Comparison of ENCODE assay signal across 24 cellular contexts in genomic region chr14:55352201-55352600, GRCh38. TPM values are rescaled to one million over a fixed set of nuclear protein-coding genes. Genes with fewer than 3 reads are reported as not detected.
DNase-seq lines count a peak whose midpoint lies in the region; ATAC-seq and TF ChIP-seq lines count a peak whose summit lies in the region.
"Had no signal": no experiment of that assay in that cellular context is flagged by ENCODE, and none has a peak within 500 bp of the region (broad histone marks: within the 10 kb centered on the region; RNA-seq: fewer than 3 reads in every experiment).

No MANE protein-coding gene starts in this region.

- H3K27me3 Mint-ChIP-seq in activated T-cell treated with anti-CD3 and anti-CD28 coated beads, Interleukin-2, amount 50 U/mL, for 24 hours, result no peaks in the 10 kb centered on the region
- H3K27me3 Mint-ChIP-seq in CD8-positive, alpha-beta memory T cell, result no peaks in the 10 kb centered on the region
- H3K27me3 Mint-ChIP-seq in immature natural killer cell (ENCODE audit: low read depth in 3 of 3) (peaks cover 0 to 4% (median 1%) of the 10 kb centered on the region in 3 donors), type B pancreatic cell (no peaks in the 10 kb centered on the region)
- H3K27me3 Mint-ChIP-seq: B cell had no signal

- no peak for ATAC-seq in GM18511 (IDR thresholded peaks at IDR 0.05; ENCODE audit: unreplicated experiment)
- ATAC-seq: GM12878, GM23338, Right ventricle myocardium inferior had no signal

- peak overlapping the region; percentile 62 for H3K27ac Mint-ChIP-seq in activated T-cell treated with anti-CD3 and anti-CD28 coated beads, Interleukin-2, amount 50 U/mL, for 24 hours
- H3K27ac Mint-ChIP-seq in CD8-positive, alpha-beta memory T cell, result peak overlapping the region in 7 of 8 donors; percentile 51 to 97 (median 68)
- H3K27ac Mint-ChIP-seq in immature natural killer cell (peak overlapping the region; percentile 48 to 87 (median 72)), type B pancreatic cell (peak overlapping the region; percentile 16)
- H3K27ac Mint-ChIP-seq: B cell, GM23338 had no signal

- H3K36me3 Mint-ChIP-seq in activated T-cell treated with anti-CD3 and anti-CD28 coated beads, Interleukin-2, amount 50 U/mL, for 24 hours (ENCODE audit: low read depth), result peaks cover 43% of the 10 kb centered on the region
- H3K36me3 Mint-ChIP-seq in CD8-positive, alpha-beta memory T cell, result peaks cover 0 to 46% (median 9%) of the 10 kb centered on the region in 3 donors
- H3K36me3 Mint-ChIP-seq in immature natural killer cell (peaks cover 0 to 21% (median 6%) of the 10 kb centered on the region in 3 donors), type B pancreatic cell (peaks cover 6% of the 10 kb centered on the region)

- intact Hi-C loops in A673 (cut with micrococcal nuclease; ENCODE audit: unreplicated experiment), result no loop called here

- H3K4me3 Mint-ChIP-seq in activated T-cell treated with anti-CD3 and anti-CD28 coated beads, Interleukin-2, amount 50 U/mL, for 24 hours, result no peak overlapping the region
- H3K4me3 Mint-ChIP-seq in CD8-positive, alpha-beta memory T cell, result no peak overlapping the region
- H3K4me3 Mint-ChIP-seq in immature natural killer cell (no peak overlapping the region), type B pancreatic cell (no peak overlapping the region)
- H3K4me3 Mint-ChIP-seq: B cell, CD14-positive monocyte, GM23338 had no signal

- H3K9me3 ChIP-seq in CD8-positive, alpha-beta memory T cell (ENCODE audit: low read length), result no peaks in the 10 kb centered on the region
- no peaks in the 10 kb centered on the region for H3K9me3 ChIP-seq in A673 (ENCODE audit: low read depth, low read length, poor library complexity, severe bottlenecking)
- H3K9me3 ChIP-seq: HAP-1, SJSA1 had no signal

- H3K4me3 ChIP-seq in CD8-positive, alpha-beta memory T cell (ENCODE audit: low read length), result no peak overlapping the region
- no peak overlapping the region for H3K4me3 ChIP-seq in A673 (ENCODE audit: low read depth, low read length, poor library complexity, severe bottlenecking)
- H3K4me3 ChIP-seq: GM12878, GM23338, HAP-1, SJSA1 had no signal

- no peak for TF ChIP-seq CTCF in type B pancreatic cell (conservative IDR thresholded peaks at IDR 0.05)
- no peak for TF ChIP-seq CTCF in A673 (conservative IDR thresholded peaks at IDR 0.05; ENCODE audit: low read depth, low read length)

- H3K27ac ChIP-seq in CD8-positive, alpha-beta memory T cell (ENCODE audit: low read depth, low read length), result no peak overlapping the region
- no peak overlapping the region for H3K27ac ChIP-seq in A673 (ENCODE audit: low read depth, low read length, poor library complexity, severe bottlenecking)
- H3K27ac ChIP-seq: HL-60, SJSA1 had no signal

- H3K9me3 Mint-ChIP-seq in activated T-cell treated with anti-CD3 and anti-CD28 coated beads, Interleukin-2, amount 50 U/mL, for 24 hours, result no peaks in the 10 kb centered on the region
- H3K9me3 Mint-ChIP-seq in CD8-positive, alpha-beta memory T cell, result no peaks in the 10 kb centered on the region
- H3K9me3 Mint-ChIP-seq in immature natural killer cell (no peaks in the 10 kb centered on the region), type B pancreatic cell (no peaks in the 10 kb centered on the region)
- H3K9me3 Mint-ChIP-seq: CD14-positive monocyte, GM23338 had no signal

- DNase-seq in activated T-cell treated with anti-CD3 and anti-CD28 coated beads, Interleukin-2, amount 50 U/mL, for 24 hours, result no peak
- no peak for DNase-seq in activated T-cell treated with anti-CD3 and anti-CD28 coated beads, Interleukin-2, amount 50 U/mL, for 48 hours
- DNase-seq in CD8-positive, alpha-beta memory T cell, result no peak
- no peak for DNase-seq in immature natural killer cell
- DNase-seq in type B pancreatic cell (ENCODE audit: extremely low spot score, unreplicated experiment), result no peak
- no peak for DNase-seq in A673 (ENCODE audit: low spot score)
- DNase-seq in AG08395 (ENCODE audit: low spot score), result no peak
- DNase-seq: DND-41, KG1, NCI-H1092, NCI-H146, NCI-H2029 treated with DMSO at 0.1 percent for 48 hours, NCI-H226, NCI-H524, OCI-M1 had no signal

- CTCF ChIA-PET in CD8-positive, alpha-beta memory T cell (lab: Charles Lee), result interaction anchor here (1.3 to 8.4 kb wide), 3 partner anchors 18 to 81 kb away, joined by 3 to 159 read pairs (median 3); partner anchors contain the start of gene FBXO34
- CTCF ChIA-PET in A673 (lab: Charles Lee), result no interaction called here

- peaks cover 16% of the 10 kb centered on the region for H3K36me3 ChIP-seq in CD8-positive, alpha-beta memory T cell (ENCODE audit: insufficient read depth, low read length)
- no peaks in the 10 kb centered on the region for H3K36me3 ChIP-seq in A673 (ENCODE audit: insufficient read depth, low read length, poor library complexity, severe bottlenecking)

- POLR2A ChIA-PET in CD8-positive, alpha-beta memory T cell (lab: Charles Lee), result no interaction called here
- POLR2A ChIA-PET in A673 (lab: Charles Lee; ENCODE audit: low non-redundant PET), result no interaction called here

- peaks cover 20% of the 10 kb centered on the region for H3K4me1 ChIP-seq in CD8-positive, alpha-beta memory T cell (ENCODE audit: insufficient read depth, low read length)
- peaks cover 7% of the 10 kb centered on the region for H3K4me1 ChIP-seq in A673 (ENCODE audit: insufficient read depth, low read length, poor library complexity, severe bottlenecking)
- H3K4me1 ChIP-seq: HAP-1, SJSA1 had no signal

- BruUV-seq in A673 (replicated peaks; lab: Mats Ljungman, UMichigan), result no TSS peak

- H3K4me1 Mint-ChIP-seq in activated T-cell treated with anti-CD3 and anti-CD28 coated beads, Interleukin-2, amount 50 U/mL, for 24 hours (ENCODE audit: low read depth), result peaks cover 55% of the 10 kb centered on the region
- H3K4me1 Mint-ChIP-seq in CD8-positive, alpha-beta memory T cell, result peaks cover 43 to 48% (median 43%) of the 10 kb centered on the region in 3 donors
- H3K4me1 Mint-ChIP-seq in immature natural killer cell, result peaks cover 35 to 67% of the 10 kb centered on the region in 2 donors
- peaks cover 21% of the 10 kb centered on the region for H3K4me1 Mint-ChIP-seq in type B pancreatic cell (ENCODE audit: unreplicated experiment)

- no peaks in the 10 kb centered on the region for H3K27me3 ChIP-seq in CD8-positive, alpha-beta memory T cell (ENCODE audit: insufficient read depth, low read length, poor library complexity, severe bottlenecking)
- no peaks in the 10 kb centered on the region for H3K27me3 ChIP-seq in A673 (replicated peaks; ENCODE audit: insufficient read depth, low read depth, low read length, poor library complexity)
- H3K27me3 ChIP-seq: SJSA1 had no signal

RNA-seq across cellular contexts. Expression of gene ATG14, which starts 59.4 kb away (rescaled TPM):
- 1 to 10 TPM; 7.7 to 8.2 TPM for total RNA-seq in CD8-positive, alpha-beta memory T cell
- polyA plus RNA-seq in CD8-positive, alpha-beta memory T cell, result 7.3 TPM
- polyA plus RNA-seq in immature natural killer cell, result 1 to 10 TPM; 3.2 to 6.1 (median 3.2) TPM
- total RNA-seq in type B pancreatic cell (ENCODE audit: low replicate concordance) (11.4 and 12.2 TPM in 2 replicates), A673 (2021) (10.4 and 10.9 TPM in 2 replicates)

Comparison
In these comparisons a context has a peak if more than half of its experiments do, and no peak if none do; other contexts are left out.
1. H3K27ac Mint-ChIP-seq: peak in every context shown above with its lines; median percentile 72 in immature natural killer cell; 68 in CD8-positive, alpha-beta memory T cell; 62 in activated T-cell treated with anti-CD3 and anti-CD28 coated beads, Interleukin-2, amount 50 U/mL, for 24 hours; 16 in type B pancreatic cell.